25 cellular contexts compared by ENCODE assay signal in the genomic region with DNA sequence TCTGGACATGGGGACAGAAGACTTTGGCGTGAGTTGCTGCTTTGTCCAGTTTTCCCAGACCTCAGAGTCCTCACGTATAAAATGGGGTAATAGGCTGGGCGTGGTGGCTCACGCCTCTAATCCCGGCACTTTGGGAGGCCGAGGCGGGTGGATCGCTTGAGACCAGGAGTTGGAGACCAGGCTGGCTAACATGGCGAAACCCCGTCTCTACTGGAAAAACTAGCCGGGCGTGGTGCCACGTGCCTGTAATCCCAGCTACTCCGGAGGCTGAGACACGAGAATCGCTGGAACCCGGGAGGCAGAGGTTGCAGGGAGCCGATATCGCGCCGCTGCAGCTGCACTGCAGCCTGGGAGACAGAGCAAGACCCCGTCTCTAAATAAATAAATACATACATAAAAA. TPM values are rescaled to one million over a fixed set of nuclear protein-coding genes. Genes with fewer than 3 reads are reported as not detected.
DNase-seq lines count a peak whose midpoint lies in the region; ATAC-seq, FAIRE-seq and TF ChIP-seq lines count a peak whose summit lies in the region.
"Had no signal": no experiment of that assay in that cellular context is flagged by ENCODE, and none has a peak within 500 bp of the region (broad histone marks: within the 10 kb centered on the region; RNA-seq: fewer than 3 reads in every experiment).

No MANE protein-coding gene starts in this region.

- DNase-seq in activated CD4-positive, alpha-beta T cell treated with anti-CD3 and anti-CD28 coated beads, Interleukin-2, amount 10 ng/mL, durations not matched to agents 24 days and 14 days, result peak; percentile 45
- no peak for DNase-seq in activated CD4-positive, alpha-beta T cell treated with anti-CD3 and anti-CD28 coated beads for 4 hours
- DNase-seq in MG63 (peak; percentile 10), endodermal cell (peak; percentile 32), urothelium cell line (ENCODE audit: low spot score) (no peak), foreskin keratinocyte (no peak)
- DNase-seq in NK-92 treated with Interleukin-12 subunit alpha and Interleukin-12 subunit beta, amount 100 ng/mL, for 24 hours (lab: John Stamatoyannopoulos, UW), result no peak
- DNase-seq: AML-193; CD4-positive, alpha-beta T cell; CD8-positive, alpha-beta T cell; DMS 273 treated with DMSO at 0.1 percent for 48 hours; DMS153; DMS53; DMS79; DND-41; EL; GDM1 had no signal

- no peaks in the 10 kb centered on the region for H3K9me3 Mint-ChIP-seq in activated CD4-positive, alpha-beta T cell treated with anti-CD3 and anti-CD28 coated beads, Interleukin-2, amount 10 ng/mL, durations not matched to agents 24 days and 14 days
- H3K9me3 Mint-ChIP-seq in endodermal cell, result no peaks in the 10 kb centered on the region
- H3K9me3 Mint-ChIP-seq: CD4-positive, alpha-beta T cell; CD8-positive, alpha-beta T cell had no signal

- intact Hi-C loops in activated CD4-positive, alpha-beta T cell treated with anti-CD3 and anti-CD28 coated beads, Interleukin-2, amount 10 ng/mL, durations not matched to agents 24 days and 14 days (cut with micrococcal nuclease), result no loop called here

- no peak overlapping the region for H3K27ac Mint-ChIP-seq in activated CD4-positive, alpha-beta T cell treated with anti-CD3 and anti-CD28 coated beads, Interleukin-2, amount 10 ng/mL, durations not matched to agents 24 days and 14 days
- H3K27ac Mint-ChIP-seq in endodermal cell, result no peak overlapping the region
- H3K27ac Mint-ChIP-seq: B cell; CD4-positive, alpha-beta T cell; CD8-positive, alpha-beta T cell had no signal

- peaks cover 37% of the 10 kb centered on the region for H3K27me3 Mint-ChIP-seq in activated CD4-positive, alpha-beta T cell treated with anti-CD3 and anti-CD28 coated beads, Interleukin-2, amount 10 ng/mL, durations not matched to agents 24 days and 14 days
- no peaks in the 10 kb centered on the region for H3K27me3 Mint-ChIP-seq in endodermal cell (ENCODE audit: insufficient read depth)

- H3K9me3 ChIP-seq in MG63 (no peaks in the 10 kb centered on the region), endodermal cell (ENCODE audit: control insufficient read depth, low read length) (no peaks in the 10 kb centered on the region)
- H3K9me3 ChIP-seq: A549; BLaER1 treated with 17β-estradiol and CSF1 and Interleukin-3, amounts not matched to agents 10 nM and 100 nM had no signal

- no peaks in the 10 kb centered on the region for H3K4me1 ChIP-seq in endodermal cell (ENCODE audit: control insufficient read depth, insufficient read depth, low read length)
- H3K4me1 ChIP-seq in foreskin keratinocyte, result no peaks in the 10 kb centered on the region
- H3K4me1 ChIP-seq: A549 had no signal

- no peaks in the 10 kb centered on the region for H3K4me1 Mint-ChIP-seq in activated CD4-positive, alpha-beta T cell treated with anti-CD3 and anti-CD28 coated beads, Interleukin-2, amount 10 ng/mL, durations not matched to agents 24 days and 14 days
- H3K4me1 Mint-ChIP-seq in endodermal cell, result no peaks in the 10 kb centered on the region
- H3K4me1 Mint-ChIP-seq: B cell had no signal

- no peak overlapping the region for H3K4me3 Mint-ChIP-seq in activated CD4-positive, alpha-beta T cell treated with anti-CD3 and anti-CD28 coated beads, Interleukin-2, amount 10 ng/mL, durations not matched to agents 24 days and 14 days
- H3K4me3 Mint-ChIP-seq in endodermal cell, result no peak overlapping the region
- H3K4me3 Mint-ChIP-seq: B cell; CD4-positive, alpha-beta T cell; CD8-positive, alpha-beta T cell had no signal

- H3K36me3 ChIP-seq in MG63 (no peaks in the 10 kb centered on the region), endodermal cell (ENCODE audit: control insufficient read depth, insufficient read depth, low read length) (no peaks in the 10 kb centered on the region)
- H3K36me3 ChIP-seq: BLaER1 treated with 17β-estradiol and CSF1 and Interleukin-3, amounts not matched to agents 10 nM and 100 nM had no signal

- no peak for ATAC-seq in GM19455 (IDR thresholded peaks at IDR 0.05; ENCODE audit: unreplicated experiment)
- no peak for ATAC-seq in foreskin keratinocyte
- ATAC-seq: CD8-positive, alpha-beta T cell; GM12878 had no signal

- WGBS in endodermal cell (ENCODE audit: insufficient coverage in 1 of 2, insufficient read length in 1 of 2), 2 experiments, result 85 to 96% methylated on average over 13 to 19 of the region's 22 CpGs

- H3K27me3 ChIP-seq in MG63, result no peaks in the 10 kb centered on the region; the same call in 1 of the 2 replicates
- H3K27me3 ChIP-seq in endodermal cell (ENCODE audit: control insufficient read depth, insufficient read depth, low read length, poor library complexity, severe bottlenecking), result no peaks in the 10 kb centered on the region
- peaks cover 38% of the 10 kb centered on the region for H3K27me3 ChIP-seq in foreskin keratinocyte
- H3K27me3 ChIP-seq: BLaER1 treated with 17β-estradiol and CSF1 and Interleukin-3, amounts not matched to agents 10 nM and 100 nM had no signal

- TF ChIP-seq CTCF in endodermal cell (conservative IDR thresholded peaks at IDR 0.05) (no peak), foreskin keratinocyte (conservative IDR thresholded peaks at IDR 0.05) (no peak)

- H3K9ac ChIP-seq in endodermal cell (ENCODE audit: extremely low read depth, low read length, poor library complexity, severe bottlenecking), result no peak overlapping the region
- H3K9ac ChIP-seq: BLaER1 treated with 17β-estradiol and CSF1 and Interleukin-3, amounts not matched to agents 10 nM and 100 nM had no signal

- no peak overlapping the region for H3K27ac ChIP-seq in endodermal cell (ENCODE audit: low read depth, low read length)
- no peak overlapping the region for H3K27ac ChIP-seq in foreskin keratinocyte
- H3K27ac ChIP-seq: 22Rv1; A549; BLaER1 treated with 17β-estradiol and CSF1 and Interleukin-3, amounts not matched to agents 10 nM and 100 nM; C4-2B had no signal

- FAIRE-seq in urothelium cell line (lab: Jason Lieb, UNC), result peak; percentile 23
- FAIRE-seq: GM12878, GM19239 had no signal

- H3K4me3 ChIP-seq in MG63 (no peak overlapping the region), endodermal cell (ENCODE audit: low read length) (no peak overlapping the region)
- H3K4me3 ChIP-seq: A549; BLaER1 treated with 17β-estradiol and CSF1 and Interleukin-3, amounts not matched to agents 10 nM and 100 nM; GM12878 had no signal

- no peaks in the 10 kb centered on the region for H3K36me3 Mint-ChIP-seq in activated CD4-positive, alpha-beta T cell treated with anti-CD3 and anti-CD28 coated beads, Interleukin-2, amount 10 ng/mL, durations not matched to agents 24 days and 14 days (ENCODE audit: low read depth)
- H3K36me3 Mint-ChIP-seq in endodermal cell (ENCODE audit: low read depth), result no peaks in the 10 kb centered on the region
- H3K36me3 Mint-ChIP-seq: CD8-positive, alpha-beta T cell had no signal

RNA-seq across cellular contexts. Expression of a gene that starts 22.7 kb away (rescaled TPM):
- total RNA-seq in activated CD4-positive, alpha-beta T cell treated with anti-CD3 and anti-CD28 coated beads, Interleukin-2, amount 10 ng/mL, durations not matched to agents 24 days and 14 days, result 35.3 and 36.6 TPM in 2 replicates
- 2.5 and 24.6 TPM in 2 replicates for total RNA-seq in MG63 (2014; rRNA removed; shearing (Covaris generic); ENCODE audit: low replicate concordance)
- 100 to 1,000 TPM; 115 to 119 TPM for total RNA-seq in endodermal cell
- 54.4 TPM for polyA plus RNA-seq in endodermal cell (2013, experiment 1 of 2)
- polyA plus RNA-seq in endodermal cell (2013, experiment 2 of 2), result 50.2 TPM
- 30.1 and 38.4 TPM in 2 replicates for total RNA-seq in foreskin keratinocyte
- polyA plus RNA-seq in foreskin keratinocyte, result 4.8 and 5.0 TPM in 2 replicates

Comparison
In these comparisons a context has a peak if more than half of its experiments do, and no peak if none do; other contexts are left out.
1. DNase-seq: peak in activated CD4-positive, alpha-beta T cell treated with anti-CD3 and anti-CD28 coated beads, Interleukin-2, amount 10 ng/mL, durations not matched to agents 24 days and 14 days (single experiment), MG63 (single experiment) and endodermal cell (single experiment); none in activated CD4-positive, alpha-beta T cell treated with anti-CD3 and anti-CD28 coated beads for 4 hours (0 of 2), urothelium cell line (single experiment), foreskin keratinocyte (0 of 2) and NK-92 treated with Interleukin-12 subunit alpha and Interleukin-12 subunit beta, amount 100 ng/mL, for 24 hours (single experiment).